Comparison of ENCODE assay signal across 1 cellular context in the genomic region with DNA sequence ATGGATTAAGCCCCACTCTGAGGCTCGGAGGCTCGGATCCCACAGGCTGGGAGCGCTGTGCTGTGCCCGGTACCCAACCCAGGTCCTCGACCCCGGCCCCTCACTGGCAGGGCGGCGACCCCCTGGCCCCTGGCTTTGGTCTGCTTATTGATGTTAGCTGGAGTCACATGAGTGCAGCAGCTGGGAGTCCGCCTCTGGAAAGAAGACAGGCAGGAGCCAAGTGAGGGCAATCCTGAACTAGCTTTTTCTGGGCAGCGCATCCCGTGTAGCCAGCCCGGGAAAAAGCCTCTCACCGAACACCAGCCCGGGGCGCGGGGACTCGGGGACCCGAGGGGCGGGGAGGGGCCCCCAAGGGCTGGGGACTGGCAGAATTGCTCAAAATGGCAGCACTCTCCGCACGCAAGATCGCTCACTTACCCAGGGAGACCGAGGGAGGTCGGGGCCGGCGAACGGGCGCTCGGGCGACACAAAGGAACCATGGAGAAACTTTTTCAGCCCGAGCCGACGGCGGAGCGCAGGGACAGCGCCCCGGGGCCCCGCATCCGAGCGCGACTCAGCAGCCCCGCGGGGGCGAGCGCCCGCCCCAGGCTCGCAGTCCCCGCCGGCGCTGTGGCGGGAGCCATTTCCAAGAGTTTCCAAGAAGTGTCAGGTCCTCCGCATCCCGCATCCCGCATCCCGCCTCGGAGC.
TF ChIP-seq lines count a peak whose summit lies in the region.

No MANE protein-coding gene starts in this region.

TF ChIP-seq in HEK293, 187 proteins besides CTCF, POLR2A, EP300 and RAD21 (continued from another document and continues in another):
- TF ChIP-seq, protein P1, sequence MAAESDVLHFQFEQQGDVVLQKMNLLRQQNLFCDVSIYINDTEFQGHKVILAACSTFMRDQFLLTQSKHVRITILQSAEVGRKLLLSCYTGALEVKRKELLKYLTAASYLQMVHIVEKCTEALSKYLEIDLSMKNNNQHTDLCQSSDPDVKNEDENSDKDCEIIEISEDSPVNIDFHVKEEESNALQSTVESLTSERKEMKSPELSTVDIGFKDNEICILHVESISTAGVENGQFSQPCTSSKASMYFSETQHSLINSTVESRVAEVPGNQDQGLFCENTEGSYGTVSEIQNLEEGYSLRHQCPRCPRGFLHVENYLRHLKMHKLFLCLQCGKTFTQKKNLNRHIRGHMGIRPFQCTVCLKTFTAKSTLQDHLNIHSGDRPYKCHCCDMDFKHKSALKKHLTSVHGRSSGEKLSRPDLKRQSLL (tag by site-specific recombination; IDR thresholded peaks at IDR 0.05) = no peak
- TF ChIP-seq, protein P2, sequence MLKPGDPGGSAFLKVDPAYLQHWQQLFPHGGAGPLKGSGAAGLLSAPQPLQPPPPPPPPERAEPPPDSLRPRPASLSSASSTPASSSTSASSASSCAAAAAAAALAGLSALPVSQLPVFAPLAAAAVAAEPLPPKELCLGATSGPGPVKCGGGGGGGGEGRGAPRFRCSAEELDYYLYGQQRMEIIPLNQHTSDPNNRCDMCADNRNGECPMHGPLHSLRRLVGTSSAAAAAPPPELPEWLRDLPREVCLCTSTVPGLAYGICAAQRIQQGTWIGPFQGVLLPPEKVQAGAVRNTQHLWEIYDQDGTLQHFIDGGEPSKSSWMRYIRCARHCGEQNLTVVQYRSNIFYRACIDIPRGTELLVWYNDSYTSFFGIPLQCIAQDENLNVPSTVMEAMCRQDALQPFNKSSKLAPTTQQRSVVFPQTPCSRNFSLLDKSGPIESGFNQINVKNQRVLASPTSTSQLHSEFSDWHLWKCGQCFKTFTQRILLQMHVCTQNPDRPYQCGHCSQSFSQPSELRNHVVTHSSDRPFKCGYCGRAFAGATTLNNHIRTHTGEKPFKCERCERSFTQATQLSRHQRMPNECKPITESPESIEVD (tag by site-specific recombination; IDR thresholded peaks at IDR 0.05) = no peak
- TF ChIP-seq ZNF157 (tag by site-specific recombination; IDR thresholded peaks at IDR 0.05) = no peak
- no peak for TF ChIP-seq ZNF155 (tag by site-specific recombination; IDR thresholded peaks at IDR 0.05)
- no peak for TF ChIP-seq ZNF146 (tag by site-specific recombination; IDR thresholded peaks at IDR 0.05)
- no peak for TF ChIP-seq SP2 (tag by site-specific recombination; IDR thresholded peaks at IDR 0.05)
- TF ChIP-seq ZNF621 (tag by site-specific recombination; IDR thresholded peaks at IDR 0.05) = no peak
- no peak for TF ChIP-seq GLI2 (tag by site-specific recombination; IDR thresholded peaks at IDR 0.05; ENCODE audit: borderline replicate concordance, low read depth)
- TF ChIP-seq, protein P3, sequence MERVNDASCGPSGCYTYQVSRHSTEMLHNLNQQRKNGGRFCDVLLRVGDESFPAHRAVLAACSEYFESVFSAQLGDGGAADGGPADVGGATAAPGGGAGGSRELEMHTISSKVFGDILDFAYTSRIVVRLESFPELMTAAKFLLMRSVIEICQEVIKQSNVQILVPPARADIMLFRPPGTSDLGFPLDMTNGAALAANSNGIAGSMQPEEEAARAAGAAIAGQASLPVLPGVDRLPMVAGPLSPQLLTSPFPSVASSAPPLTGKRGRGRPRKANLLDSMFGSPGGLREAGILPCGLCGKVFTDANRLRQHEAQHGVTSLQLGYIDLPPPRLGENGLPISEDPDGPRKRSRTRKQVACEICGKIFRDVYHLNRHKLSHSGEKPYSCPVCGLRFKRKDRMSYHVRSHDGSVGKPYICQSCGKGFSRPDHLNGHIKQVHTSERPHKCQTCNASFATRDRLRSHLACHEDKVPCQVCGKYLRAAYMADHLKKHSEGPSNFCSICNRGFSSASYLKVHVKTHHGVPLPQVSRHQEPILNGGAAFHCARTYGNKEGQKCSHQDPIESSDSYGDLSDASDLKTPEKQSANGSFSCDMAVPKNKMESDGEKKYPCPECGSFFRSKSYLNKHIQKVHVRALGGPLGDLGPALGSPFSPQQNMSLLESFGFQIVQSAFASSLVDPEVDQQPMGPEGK (tag by site-specific recombination; IDR thresholded peaks at IDR 0.05) = 0 out of 2 replicates have a peak, but pooled peaks have one; percentile 21
- TF ChIP-seq SCRT2 (tag by site-specific recombination; IDR thresholded peaks at IDR 0.05) = no peak
- TF ChIP-seq TRIM28 (IDR thresholded peaks at IDR 0.05; ENCODE audit: borderline replicate concordance, low read length) = no peak
- TF ChIP-seq ZNF214 (tag by site-specific recombination; IDR thresholded peaks at IDR 0.05; ENCODE audit: borderline replicate concordance) = no peak
- TF ChIP-seq KLF8 (tag by site-specific recombination; IDR thresholded peaks at IDR 0.05) = no peak
- no peak for TF ChIP-seq ZFHX2 (tag by site-specific recombination; conservative IDR thresholded peaks at IDR 0.05)
- TF ChIP-seq ZNF133 (tag by site-specific recombination; IDR thresholded peaks at IDR 0.05) = no peak
- no peak for TF ChIP-seq ZNF391 (tag by site-specific recombination; IDR thresholded peaks at IDR 0.05; ENCODE audit: borderline replicate concordance, low read depth)
- TF ChIP-seq, protein P4, sequence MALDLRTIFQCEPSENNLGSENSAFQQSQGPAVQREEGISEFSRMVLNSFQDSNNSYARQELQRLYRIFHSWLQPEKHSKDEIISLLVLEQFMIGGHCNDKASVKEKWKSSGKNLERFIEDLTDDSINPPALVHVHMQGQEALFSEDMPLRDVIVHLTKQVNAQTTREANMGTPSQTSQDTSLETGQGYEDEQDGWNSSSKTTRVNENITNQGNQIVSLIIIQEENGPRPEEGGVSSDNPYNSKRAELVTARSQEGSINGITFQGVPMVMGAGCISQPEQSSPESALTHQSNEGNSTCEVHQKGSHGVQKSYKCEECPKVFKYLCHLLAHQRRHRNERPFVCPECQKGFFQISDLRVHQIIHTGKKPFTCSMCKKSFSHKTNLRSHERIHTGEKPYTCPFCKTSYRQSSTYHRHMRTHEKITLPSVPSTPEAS (tag by site-specific recombination; IDR thresholded peaks at IDR 0.05) = no peak
- TF ChIP-seq ZNF394 (tag by site-specific recombination; IDR thresholded peaks at IDR 0.05; ENCODE audit: borderline replicate concordance) = no peak
- no peak for TF ChIP-seq ZNF311 (tag by site-specific recombination; IDR thresholded peaks at IDR 0.05; ENCODE audit: borderline replicate concordance)
- peak; percentile 76 for TF ChIP-seq GLIS2 (tag by site-specific recombination; IDR thresholded peaks at IDR 0.05)
- no peak for TF ChIP-seq KLF10 (tag by site-specific recombination; IDR thresholded peaks at IDR 0.05)
- TF ChIP-seq EGR2 (tag by site-specific recombination; IDR thresholded peaks at IDR 0.05; ENCODE audit: low read depth) = no peak
- TF ChIP-seq ZNF596 (tag by site-specific recombination; IDR thresholded peaks at IDR 0.05) = no peak
- TF ChIP-seq, protein P5, sequence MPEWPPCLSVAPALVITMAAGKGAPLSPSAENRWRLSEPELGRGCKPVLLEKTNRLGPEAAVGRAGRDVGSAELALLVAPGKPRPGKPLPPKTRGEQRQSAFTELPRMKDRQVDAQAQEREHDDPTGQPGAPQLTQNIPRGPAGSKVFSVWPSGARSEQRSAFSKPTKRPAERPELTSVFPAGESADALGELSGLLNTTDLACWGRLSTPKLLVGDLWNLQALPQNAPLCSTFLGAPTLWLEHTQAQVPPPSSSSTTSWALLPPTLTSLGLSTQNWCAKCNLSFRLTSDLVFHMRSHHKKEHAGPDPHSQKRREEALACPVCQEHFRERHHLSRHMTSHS (tag by site-specific recombination; IDR thresholded peaks at IDR 0.05) = no peak
- no peak for TF ChIP-seq ZNF423 (tag by site-specific recombination; IDR thresholded peaks at IDR 0.05)
- no peak for TF ChIP-seq ZNF341 (tag by site-specific recombination; IDR thresholded peaks at IDR 0.05; ENCODE audit: low read depth)
- TF ChIP-seq RBAK (tag by site-specific recombination; IDR thresholded peaks at IDR 0.05) = no peak
- no peak for TF ChIP-seq ZNF707 (tag by site-specific recombination; IDR thresholded peaks at IDR 0.05)
- TF ChIP-seq ZBTB8A (tag by site-specific recombination; IDR thresholded peaks at IDR 0.05) = peak; percentile 38
- TF ChIP-seq ZNF530 (tag by site-specific recombination; IDR thresholded peaks at IDR 0.05; ENCODE audit: low read depth) = no peak
- 0 out of 2 replicates have a peak, but pooled peaks have one; percentile 19 for TF ChIP-seq GLIS1 (tag by site-specific recombination; IDR thresholded peaks at IDR 0.05)
- TF ChIP-seq FEZF1 (tag by site-specific recombination; IDR thresholded peaks at IDR 0.05) = no peak
- TF ChIP-seq ZFP41 (tag by site-specific recombination; IDR thresholded peaks at IDR 0.05; ENCODE audit: borderline replicate concordance) = no peak
- TF ChIP-seq ZNF404 (tag by site-specific recombination; IDR thresholded peaks at IDR 0.05) = no peak
- TF ChIP-seq ZNF558 (tag by site-specific recombination; IDR thresholded peaks at IDR 0.05) = no peak
- no peak for TF ChIP-seq SALL2 (tag by site-specific recombination; IDR thresholded peaks at IDR 0.05; ENCODE audit: borderline replicate concordance)
- TF ChIP-seq, protein P6, sequence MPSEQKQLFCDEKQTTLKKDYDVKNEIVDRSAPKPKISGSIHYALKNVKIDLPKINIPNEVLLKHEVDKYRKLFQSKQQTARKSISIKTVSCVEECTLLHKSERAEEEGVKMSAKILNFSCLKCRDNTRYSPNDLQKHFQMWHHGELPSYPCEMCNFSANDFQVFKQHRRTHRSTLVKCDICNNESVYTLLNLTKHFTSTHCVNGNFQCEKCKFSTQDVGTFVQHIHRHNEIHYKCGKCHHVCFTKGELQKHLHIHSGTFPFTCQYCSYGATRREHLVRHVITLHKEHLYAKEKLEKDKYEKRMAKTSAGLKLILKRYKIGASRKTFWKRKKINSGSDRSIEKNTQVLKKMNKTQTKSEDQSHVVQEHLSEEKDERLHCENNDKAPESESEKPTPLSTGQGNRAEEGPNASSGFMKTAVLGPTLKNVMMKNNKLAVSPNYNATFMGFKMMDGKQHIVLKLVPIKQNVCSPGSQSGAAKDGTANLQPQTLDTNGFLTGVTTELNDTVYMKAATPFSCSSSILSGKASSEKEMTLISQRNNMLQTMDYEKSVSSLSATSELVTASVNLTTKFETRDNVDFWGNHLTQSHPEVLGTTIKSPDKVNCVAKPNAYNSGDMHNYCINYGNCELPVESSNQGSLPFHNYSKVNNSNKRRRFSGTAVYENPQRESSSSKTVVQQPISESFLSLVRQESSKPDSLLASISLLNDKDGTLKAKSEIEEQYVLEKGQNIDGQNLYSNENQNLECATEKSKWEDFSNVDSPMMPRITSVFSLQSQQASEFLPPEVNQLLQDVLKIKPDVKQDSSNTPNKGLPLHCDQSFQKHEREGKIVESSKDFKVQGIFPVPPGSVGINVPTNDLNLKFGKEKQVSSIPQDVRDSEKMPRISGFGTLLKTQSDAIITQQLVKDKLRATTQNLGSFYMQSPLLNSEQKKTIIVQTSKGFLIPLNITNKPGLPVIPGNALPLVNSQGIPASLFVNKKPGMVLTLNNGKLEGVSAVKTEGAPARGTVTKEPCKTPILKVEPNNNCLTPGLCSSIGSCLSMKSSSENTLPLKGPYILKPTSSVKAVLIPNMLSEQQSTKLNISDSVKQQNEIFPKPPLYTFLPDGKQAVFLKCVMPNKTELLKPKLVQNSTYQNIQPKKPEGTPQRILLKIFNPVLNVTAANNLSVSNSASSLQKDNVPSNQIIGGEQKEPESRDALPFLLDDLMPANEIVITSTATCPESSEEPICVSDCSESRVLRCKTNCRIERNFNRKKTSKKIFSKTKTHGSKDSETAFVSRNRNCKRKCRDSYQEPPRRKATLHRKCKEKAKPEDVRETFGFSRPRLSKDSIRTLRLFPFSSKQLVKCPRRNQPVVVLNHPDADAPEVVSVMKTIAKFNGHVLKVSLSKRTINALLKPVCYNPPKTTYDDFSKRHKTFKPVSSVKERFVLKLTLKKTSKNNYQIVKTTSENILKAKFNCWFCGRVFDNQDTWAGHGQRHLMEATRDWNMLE (tag by site-specific recombination; conservative IDR thresholded peaks at IDR 0.05; ENCODE audit: low read depth) = no peak
- no peak for TF ChIP-seq ZNF747 (tag by site-specific recombination; IDR thresholded peaks at IDR 0.05)
- no peak for TF ChIP-seq ZNF37A (tag by site-specific recombination; IDR thresholded peaks at IDR 0.05)
- TF ChIP-seq ZNF76 (tag by site-specific recombination; IDR thresholded peaks at IDR 0.05; ENCODE audit: borderline replicate concordance, low read depth) = no peak
- TF ChIP-seq BCL11A (tag by site-specific recombination; IDR thresholded peaks at IDR 0.05; ENCODE audit: low read depth) = no peak
- TF ChIP-seq, protein P7, sequence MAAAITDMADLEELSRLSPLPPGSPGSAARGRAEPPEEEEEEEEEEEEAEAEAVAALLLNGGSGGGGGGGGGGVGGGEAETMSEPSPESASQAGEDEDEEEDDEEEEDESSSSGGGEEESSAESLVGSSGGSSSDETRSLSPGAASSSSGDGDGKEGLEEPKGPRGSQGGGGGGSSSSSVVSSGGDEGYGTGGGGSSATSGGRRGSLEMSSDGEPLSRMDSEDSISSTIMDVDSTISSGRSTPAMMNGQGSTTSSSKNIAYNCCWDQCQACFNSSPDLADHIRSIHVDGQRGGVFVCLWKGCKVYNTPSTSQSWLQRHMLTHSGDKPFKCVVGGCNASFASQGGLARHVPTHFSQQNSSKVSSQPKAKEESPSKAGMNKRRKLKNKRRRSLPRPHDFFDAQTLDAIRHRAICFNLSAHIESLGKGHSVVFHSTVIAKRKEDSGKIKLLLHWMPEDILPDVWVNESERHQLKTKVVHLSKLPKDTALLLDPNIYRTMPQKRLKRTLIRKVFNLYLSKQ (tag by site-specific recombination; IDR thresholded peaks at IDR 0.05; ENCODE audit: borderline replicate concordance) = no peak
- TF ChIP-seq ZNF140 (tag by site-specific recombination; IDR thresholded peaks at IDR 0.05) = no peak
- no peak for TF ChIP-seq GLI4 (tag by site-specific recombination; IDR thresholded peaks at IDR 0.05)
- TF ChIP-seq ZXDB (tag by site-specific recombination; IDR thresholded peaks at IDR 0.05) = peak; percentile 47; the same call in 1 of the 2 replicates
- TF ChIP-seq, protein P8, sequence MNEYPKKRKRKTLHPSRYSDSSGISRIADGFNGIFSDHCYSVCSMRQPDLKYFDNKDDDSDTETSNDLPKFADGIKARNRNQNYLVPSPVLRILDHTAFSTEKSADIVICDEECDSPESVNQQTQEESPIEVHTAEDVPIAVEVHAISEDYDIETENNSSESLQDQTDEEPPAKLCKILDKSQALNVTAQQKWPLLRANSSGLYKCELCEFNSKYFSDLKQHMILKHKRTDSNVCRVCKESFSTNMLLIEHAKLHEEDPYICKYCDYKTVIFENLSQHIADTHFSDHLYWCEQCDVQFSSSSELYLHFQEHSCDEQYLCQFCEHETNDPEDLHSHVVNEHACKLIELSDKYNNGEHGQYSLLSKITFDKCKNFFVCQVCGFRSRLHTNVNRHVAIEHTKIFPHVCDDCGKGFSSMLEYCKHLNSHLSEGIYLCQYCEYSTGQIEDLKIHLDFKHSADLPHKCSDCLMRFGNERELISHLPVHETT (tag by site-specific recombination; IDR thresholded peaks at IDR 0.05) = no peak
- TF ChIP-seq, protein P9, sequence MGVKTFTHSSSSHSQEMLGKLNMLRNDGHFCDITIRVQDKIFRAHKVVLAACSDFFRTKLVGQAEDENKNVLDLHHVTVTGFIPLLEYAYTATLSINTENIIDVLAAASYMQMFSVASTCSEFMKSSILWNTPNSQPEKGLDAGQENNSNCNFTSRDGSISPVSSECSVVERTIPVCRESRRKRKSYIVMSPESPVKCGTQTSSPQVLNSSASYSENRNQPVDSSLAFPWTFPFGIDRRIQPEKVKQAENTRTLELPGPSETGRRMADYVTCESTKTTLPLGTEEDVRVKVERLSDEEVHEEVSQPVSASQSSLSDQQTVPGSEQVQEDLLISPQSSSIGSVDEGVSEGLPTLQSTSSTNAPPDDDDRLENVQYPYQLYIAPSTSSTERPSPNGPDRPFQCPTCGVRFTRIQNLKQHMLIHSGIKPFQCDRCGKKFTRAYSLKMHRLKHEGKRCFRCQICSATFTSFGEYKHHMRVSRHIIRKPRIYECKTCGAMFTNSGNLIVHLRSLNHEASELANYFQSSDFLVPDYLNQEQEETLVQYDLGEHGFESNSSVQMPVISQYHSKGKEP (tag by site-specific recombination; IDR thresholded peaks at IDR 0.05) = no peak
- no peak for TF ChIP-seq ZNF48 (tag by site-specific recombination; IDR thresholded peaks at IDR 0.05)
